ENCODE assay signal across 8 cellular contexts in genomic region chr2:44954902-44955592, GRCh38.
DNase-seq lines count a peak whose midpoint lies in the region; FAIRE-seq and TF ChIP-seq lines count a peak whose summit lies in the region.

No MANE protein-coding gene starts in this region.

- H3F3A ChIP-seq in DOHH2 (ENCODE audit: control insufficient read depth, insufficient read depth): no peaks in the 10 kb centered on the region

- H3K4me3 ChIP-seq in DOHH2 (ENCODE audit: low read length): peak overlapping the region; percentile 38; the same call in 1 of the 2 replicates
- peak overlapping the region; percentile 38 for H3K4me3 ChIP-seq in neuron (ENCODE audit: low read length)

- TF ChIP-seq CTCF in DOHH2 (IDR thresholded peaks at IDR 0.05; ENCODE audit: low read depth, low read length, poor library complexity, severe bottlenecking): no peak

- peak overlapping the region; percentile 46 for H3K4me2 ChIP-seq in DOHH2 (ENCODE audit: low read length)

- H3K36me3 ChIP-seq in DOHH2 (ENCODE audit: control insufficient read depth, low read length): no peaks in the 10 kb centered on the region
- no peaks in the 10 kb centered on the region for H3K36me3 ChIP-seq in neuron (ENCODE audit: insufficient read depth, low read length)

- H3K27me3 ChIP-seq in DOHH2 (ENCODE audit: control insufficient read depth, low read length) (peaks cover 38% of the 10 kb centered on the region), neuron (ENCODE audit: insufficient read depth, low read length) (peaks cover 44% of the 10 kb centered on the region)

- H3K79me2 ChIP-seq in DOHH2 (ENCODE audit: control insufficient read depth, low read length): no peaks in the 10 kb centered on the region

- no peaks in the 10 kb centered on the region for H3K9me3 ChIP-seq in DOHH2 (ENCODE audit: control insufficient read depth, insufficient read depth, low read length)
- H3K9me3 ChIP-seq in neuron (ENCODE audit: low read length): peaks cover 1% of the 10 kb centered on the region

- H3K9me2 ChIP-seq in DOHH2 (replicated peaks; ENCODE audit: control insufficient read depth, low read length): no peaks in the 10 kb centered on the region

- H4K20me1 ChIP-seq in DOHH2 (ENCODE audit: control insufficient read depth, insufficient read depth, low read depth, low read length): no peaks in the 10 kb centered on the region

- no peak for FAIRE-seq in urothelium cell line (lab: Jason Lieb, UNC)

- H3K4me1 ChIP-seq in DOHH2 (ENCODE audit: control insufficient read depth, low read length) (peaks cover 8% of the 10 kb centered on the region; the same call in 1 of the 2 replicates), neuron (ENCODE audit: insufficient read depth, low read length) (peaks cover 26% of the 10 kb centered on the region)

- H3K27ac ChIP-seq in DOHH2 (ENCODE audit: low read depth, low read length): no peak overlapping the region

- peak overlapping the region; percentile 42 for H2AFZ ChIP-seq in neuron (ENCODE audit: low read depth, low read length)

- DNase-seq in HuH-7 (ENCODE audit: low spot score): peak; percentile 46
- DNase-seq in central memory CD4-positive, alpha-beta T cell: peak; percentile 14
- no peak for DNase-seq in GM03348 (ENCODE audit: low spot score)
- DNase-seq in NCI-H345 treated with DMSO at 0.1 percent for 48 hours (lab: John Stamatoyannopoulos, UW; ENCODE audit: unreplicated experiment): no peak
- no peak for DNase-seq in urothelium cell line (ENCODE audit: low spot score)
- no peak for DNase-seq in NK-92 (lab: John Stamatoyannopoulos, UW; ENCODE audit: unreplicated experiment)

Comparison
In these comparisons a context has a peak if more than half of its experiments do, and no peak if none do; other contexts are left out.
1. DNase-seq: peak in HuH-7 (single experiment) and central memory CD4-positive, alpha-beta T cell (single experiment); none in GM03348 (single experiment), NCI-H345 treated with DMSO at 0.1 percent for 48 hours (single experiment), urothelium cell line (single experiment) and NK-92 (single experiment).